Comparison of ENCODE assay signal across 26 cellular contexts in genomic region chr4:7394184-7394575, GRCh38. TPM values are rescaled to one million over a fixed set of nuclear protein-coding genes. Genes with fewer than 3 reads are reported as not detected.
DNase-seq lines count a peak whose midpoint lies in the region; ATAC-seq and TF ChIP-seq lines count a peak whose summit lies in the region.
"Had no signal": no experiment of that assay in that cellular context is flagged by ENCODE, and none has a peak within 500 bp of the region (broad histone marks: within the 10 kb centered on the region; RNA-seq: fewer than 3 reads in every experiment).

No MANE protein-coding gene starts in this region.

- peaks cover 72% of the 10 kb centered on the region for H3K4me1 Mint-ChIP-seq in neural crest cell
- H3K4me1 Mint-ChIP-seq: IgD-negative memory B cell had no signal

- intact Hi-C loops in cardiac septum (cut with DNase I) = no loop called here
- intact Hi-C loops in left ventricle myocardium inferior (cut with micrococcal nuclease) = no loop called here
- intact Hi-C loops in posterior vena cava (cut with DNase I) = no loop called here

- H3K9me3 ChIP-seq in left ventricle myocardium inferior (replicated peaks) = no peaks in the 10 kb centered on the region
- H3K9me3 ChIP-seq in RWPE2 (ENCODE audit: severe bottlenecking) = no peaks in the 10 kb centered on the region
- H3K9me3 ChIP-seq: Caco-2 had no signal

- H3K4me1 ChIP-seq in left ventricle myocardium inferior (peaks cover 5% of the 10 kb centered on the region), RWPE2 (ENCODE audit: insufficient read depth, poor library complexity, severe bottlenecking) (peaks cover 24% of the 10 kb centered on the region)
- H3K4me1 ChIP-seq: Caco-2 had no signal

- TF ChIP-seq CTCF in left ventricle myocardium inferior (IDR thresholded peaks at IDR 0.05; ENCODE audit: borderline replicate concordance) (no peak), RWPE2 (IDR thresholded peaks at IDR 0.05; ENCODE audit: poor library complexity, severe bottlenecking) (no peak), neural crest cell (conservative IDR thresholded peaks at IDR 0.05) (no peak)

- H3K4me3 ChIP-seq in left ventricle myocardium inferior (no peak overlapping the region), RWPE2 (ENCODE audit: severe bottlenecking) (no peak overlapping the region)
- H3K4me3 ChIP-seq: SK-N-MC had no signal

- H3K27me3 ChIP-seq in left ventricle myocardium inferior (ENCODE audit: low read depth) = peaks cover 60% of the 10 kb centered on the region
- no peaks in the 10 kb centered on the region for H3K27me3 ChIP-seq in RWPE2 (ENCODE audit: insufficient read depth, poor library complexity, severe bottlenecking)

- H3K27me3 Mint-ChIP-seq in neural crest cell (ENCODE audit: low read depth) = peaks cover 47% of the 10 kb centered on the region

- no peaks in the 10 kb centered on the region for H3K36me3 Mint-ChIP-seq in neural crest cell (ENCODE audit: low read depth)
- H3K36me3 Mint-ChIP-seq: CD8-positive, alpha-beta T cell had no signal

- DNase-seq in cardiac septum (ENCODE audit: low spot score) (peak; percentile 39), left ventricle myocardium inferior (no peak), RWPE2 (ENCODE audit: low spot score) (peak; percentile 38), neural crest cell (ENCODE audit: low read depth, low spot score) (no peak), activated gamma-delta T cell treated with Interleukin-2 at 50 U/mL for 16 hours (no peak), posterior vena cava (ENCODE audit: low spot score) (no peak), DMS114 treated with DMSO at 0.1 percent for 48 hours (lab: John Stamatoyannopoulos, UW; ENCODE audit: unreplicated experiment) (no peak)
- DNase-seq: DMS 273 treated with DMSO at 0.1 percent for 48 hours, DND-41, MM.1S, NCI-H1417 treated with DMSO at 0.1 percent for 48 hours, NCI-H1694 treated with DMSO at 0.1 percent for 48 hours, NCI-H2081, NCI-H2227 treated with DMSO at 0.1 percent for 48 hours, NCI-H510A, NCI-H69, SIG-M5 had no signal

- peak overlapping the region; percentile 27 for H3K27ac Mint-ChIP-seq in neural crest cell (ENCODE audit: unreplicated experiment)
- H3K27ac Mint-ChIP-seq: CD8-positive, alpha-beta T cell; IgD-negative memory B cell had no signal

- no peak for ATAC-seq in RWPE2 (ENCODE audit: low read depth)
- ATAC-seq: CD8-positive, alpha-beta T cell; HCT116 had no signal

- H3K9me3 Mint-ChIP-seq in neural crest cell = no peaks in the 10 kb centered on the region
- H3K9me3 Mint-ChIP-seq: CD8-positive, alpha-beta T cell; IgD-negative memory B cell had no signal

- no peak overlapping the region for H3K4me3 Mint-ChIP-seq in neural crest cell
- H3K4me3 Mint-ChIP-seq: CD8-positive, alpha-beta T cell; IgD-negative memory B cell had no signal

- H3K27ac ChIP-seq in left ventricle myocardium inferior (replicated peaks) (no peak overlapping the region), RWPE2 (ENCODE audit: poor library complexity, severe bottlenecking) (no peak overlapping the region)
- H3K27ac ChIP-seq: HL-60, KMS-11, SK-N-MC had no signal

- H3K36me3 ChIP-seq in left ventricle myocardium inferior (no peaks in the 10 kb centered on the region), RWPE2 (ENCODE audit: low read depth) (no peaks in the 10 kb centered on the region)

RNA-seq across cellular contexts. Expression of gene PSAPL1, which starts 40.5 kb away (rescaled TPM):
- not detected for total RNA-seq in cardiac septum
- not detected for total RNA-seq in left ventricle myocardium inferior
- total RNA-seq in neural crest cell = not detected in 2 replicates
- total RNA-seq in posterior vena cava = not detected
- total RNA-seq: A172; CD8-positive, alpha-beta T cell; H1 had no signal

Comparison
In these comparisons a context has a peak if more than half of its experiments do, and no peak if none do; other contexts are left out.
1. DNase-seq: peak in cardiac septum (single experiment) and RWPE2 (single experiment); none in left ventricle myocardium inferior (single experiment), neural crest cell (single experiment), activated gamma-delta T cell treated with Interleukin-2 at 50 U/mL for 16 hours (single experiment), posterior vena cava (single experiment) and DMS114 treated with DMSO at 0.1 percent for 48 hours (single experiment).